ENCODE assay signal across 1 cellular context in the genomic region with DNA sequence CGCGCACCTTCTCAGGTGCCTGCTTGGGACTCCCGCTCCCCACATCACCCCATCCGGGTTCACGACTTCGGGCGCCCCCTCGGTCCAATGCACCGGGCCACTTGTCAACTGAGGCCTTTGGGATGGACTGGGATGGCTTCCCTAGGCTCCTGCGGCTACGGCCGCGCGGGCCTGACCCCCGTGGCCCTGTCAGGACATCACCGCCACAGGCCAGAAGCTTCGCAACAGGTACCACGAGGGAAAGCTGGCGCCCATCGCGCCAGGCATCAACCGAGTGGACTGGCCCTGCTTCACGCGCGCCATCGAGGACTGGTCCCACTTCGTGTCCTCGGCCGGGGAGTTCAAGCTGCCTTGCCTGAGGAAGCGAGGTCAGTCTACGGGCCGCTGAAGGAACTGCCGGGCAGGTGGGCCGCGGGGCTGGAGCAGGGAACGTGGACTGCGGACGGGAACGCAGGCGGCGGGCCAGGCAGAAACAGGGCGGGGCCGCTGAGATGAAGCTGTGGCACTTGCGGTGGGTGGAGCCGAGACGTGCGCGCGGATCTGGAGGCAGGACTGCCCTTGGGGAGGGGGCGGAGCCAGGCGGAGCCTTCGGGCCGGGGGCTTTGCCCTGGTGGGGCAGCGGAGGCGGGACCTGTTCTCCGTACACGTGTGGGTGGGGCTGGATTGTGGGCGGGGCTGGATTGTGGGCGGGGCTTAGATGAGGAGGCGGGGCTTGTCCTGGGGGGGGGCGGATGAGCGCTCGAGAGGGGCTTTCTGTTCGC.
A peak's percentile ranks its signal among the peaks of the same experiment; 100 is the strongest.
TF ChIP-seq lines count a peak whose summit lies in the region.

No MANE protein-coding gene starts in this region.

TF ChIP-seq in HEK293, 187 proteins besides CTCF, POLR2A, EP300 and RAD21 (continued from another document):
- TF ChIP-seq, protein P1, sequence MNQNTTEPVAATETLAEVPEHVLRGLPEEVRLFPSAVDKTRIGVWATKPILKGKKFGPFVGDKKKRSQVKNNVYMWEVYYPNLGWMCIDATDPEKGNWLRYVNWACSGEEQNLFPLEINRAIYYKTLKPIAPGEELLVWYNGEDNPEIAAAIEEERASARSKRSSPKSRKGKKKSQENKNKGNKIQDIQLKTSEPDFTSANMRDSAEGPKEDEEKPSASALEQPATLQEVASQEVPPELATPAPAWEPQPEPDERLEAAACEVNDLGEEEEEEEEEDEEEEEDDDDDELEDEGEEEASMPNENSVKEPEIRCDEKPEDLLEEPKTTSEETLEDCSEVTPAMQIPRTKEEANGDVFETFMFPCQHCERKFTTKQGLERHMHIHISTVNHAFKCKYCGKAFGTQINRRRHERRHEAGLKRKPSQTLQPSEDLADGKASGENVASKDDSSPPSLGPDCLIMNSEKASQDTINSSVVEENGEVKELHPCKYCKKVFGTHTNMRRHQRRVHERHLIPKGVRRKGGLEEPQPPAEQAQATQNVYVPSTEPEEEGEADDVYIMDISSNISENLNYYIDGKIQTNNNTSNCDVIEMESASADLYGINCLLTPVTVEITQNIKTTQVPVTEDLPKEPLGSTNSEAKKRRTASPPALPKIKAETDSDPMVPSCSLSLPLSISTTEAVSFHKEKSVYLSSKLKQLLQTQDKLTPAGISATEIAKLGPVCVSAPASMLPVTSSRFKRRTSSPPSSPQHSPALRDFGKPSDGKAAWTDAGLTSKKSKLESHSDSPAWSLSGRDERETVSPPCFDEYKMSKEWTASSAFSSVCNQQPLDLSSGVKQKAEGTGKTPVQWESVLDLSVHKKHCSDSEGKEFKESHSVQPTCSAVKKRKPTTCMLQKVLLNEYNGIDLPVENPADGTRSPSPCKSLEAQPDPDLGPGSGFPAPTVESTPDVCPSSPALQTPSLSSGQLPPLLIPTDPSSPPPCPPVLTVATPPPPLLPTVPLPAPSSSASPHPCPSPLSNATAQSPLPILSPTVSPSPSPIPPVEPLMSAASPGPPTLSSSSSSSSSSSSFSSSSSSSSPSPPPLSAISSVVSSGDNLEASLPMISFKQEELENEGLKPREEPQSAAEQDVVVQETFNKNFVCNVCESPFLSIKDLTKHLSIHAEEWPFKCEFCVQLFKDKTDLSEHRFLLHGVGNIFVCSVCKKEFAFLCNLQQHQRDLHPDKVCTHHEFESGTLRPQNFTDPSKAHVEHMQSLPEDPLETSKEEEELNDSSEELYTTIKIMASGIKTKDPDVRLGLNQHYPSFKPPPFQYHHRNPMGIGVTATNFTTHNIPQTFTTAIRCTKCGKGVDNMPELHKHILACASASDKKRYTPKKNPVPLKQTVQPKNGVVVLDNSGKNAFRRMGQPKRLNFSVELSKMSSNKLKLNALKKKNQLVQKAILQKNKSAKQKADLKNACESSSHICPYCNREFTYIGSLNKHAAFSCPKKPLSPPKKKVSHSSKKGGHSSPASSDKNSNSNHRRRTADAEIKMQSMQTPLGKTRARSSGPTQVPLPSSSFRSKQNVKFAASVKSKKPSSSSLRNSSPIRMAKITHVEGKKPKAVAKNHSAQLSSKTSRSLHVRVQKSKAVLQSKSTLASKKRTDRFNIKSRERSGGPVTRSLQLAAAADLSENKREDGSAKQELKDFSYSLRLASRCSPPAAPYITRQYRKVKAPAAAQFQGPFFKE (tag by site-specific recombination; IDR thresholded peaks at IDR 0.05; ENCODE audit: borderline replicate concordance): peak; percentile 90; the same call in 1 of the 2 replicates
- TF ChIP-seq, protein P2, sequence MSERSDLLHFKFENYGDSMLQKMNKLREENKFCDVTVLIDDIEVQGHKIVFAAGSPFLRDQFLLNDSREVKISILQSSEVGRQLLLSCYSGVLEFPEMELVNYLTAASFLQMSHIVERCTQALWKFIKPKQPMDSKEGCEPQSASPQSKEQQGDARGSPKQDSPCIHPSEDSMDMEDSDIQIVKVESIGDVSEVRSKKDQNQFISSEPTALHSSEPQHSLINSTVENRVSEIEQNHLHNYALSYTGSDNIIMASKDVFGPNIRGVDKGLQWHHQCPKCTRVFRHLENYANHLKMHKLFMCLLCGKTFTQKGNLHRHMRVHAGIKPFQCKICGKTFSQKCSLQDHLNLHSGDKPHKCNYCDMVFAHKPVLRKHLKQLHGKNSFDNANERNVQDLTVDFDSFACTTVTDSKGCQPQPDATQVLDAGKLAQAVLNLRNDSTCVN (tag by site-specific recombination; optimal IDR thresholded peaks at IDR 0.05): peak; percentile 48
- TF ChIP-seq SP3 (tag by site-specific recombination; IDR thresholded peaks at IDR 0.05) (peak; percentile 76), ZNF10 (tag by site-specific recombination; IDR thresholded peaks at IDR 0.05) (peak; percentile 79; the same call in 1 of the 2 replicates), SCRT2 (tag by site-specific recombination; IDR thresholded peaks at IDR 0.05) (peak; percentile 71; the same call in 1 of the 2 replicates), KLF16 (tag by site-specific recombination; IDR thresholded peaks at IDR 0.05) (peak; percentile 51; the same call in 1 of the 2 replicates), SP2 (tag by site-specific recombination; IDR thresholded peaks at IDR 0.05) (peak; percentile 83), EGR2 (tag by site-specific recombination; IDR thresholded peaks at IDR 0.05; ENCODE audit: low read depth) (peak; percentile 63), SP7 (tag by site-specific recombination; IDR thresholded peaks at IDR 0.05) (no peak), ZNF335 (tag by site-specific recombination; conservative IDR thresholded peaks at IDR 0.05) (peak; percentile 73), ZNF155 (tag by site-specific recombination; IDR thresholded peaks at IDR 0.05) (no peak), KLF9 (tag by site-specific recombination; IDR thresholded peaks at IDR 0.05; ENCODE audit: low read depth) (peak; percentile 80), KLF1 (tag by site-specific recombination; IDR thresholded peaks at IDR 0.05) (peak; percentile 71)
- TF ChIP-seq, protein P3, sequence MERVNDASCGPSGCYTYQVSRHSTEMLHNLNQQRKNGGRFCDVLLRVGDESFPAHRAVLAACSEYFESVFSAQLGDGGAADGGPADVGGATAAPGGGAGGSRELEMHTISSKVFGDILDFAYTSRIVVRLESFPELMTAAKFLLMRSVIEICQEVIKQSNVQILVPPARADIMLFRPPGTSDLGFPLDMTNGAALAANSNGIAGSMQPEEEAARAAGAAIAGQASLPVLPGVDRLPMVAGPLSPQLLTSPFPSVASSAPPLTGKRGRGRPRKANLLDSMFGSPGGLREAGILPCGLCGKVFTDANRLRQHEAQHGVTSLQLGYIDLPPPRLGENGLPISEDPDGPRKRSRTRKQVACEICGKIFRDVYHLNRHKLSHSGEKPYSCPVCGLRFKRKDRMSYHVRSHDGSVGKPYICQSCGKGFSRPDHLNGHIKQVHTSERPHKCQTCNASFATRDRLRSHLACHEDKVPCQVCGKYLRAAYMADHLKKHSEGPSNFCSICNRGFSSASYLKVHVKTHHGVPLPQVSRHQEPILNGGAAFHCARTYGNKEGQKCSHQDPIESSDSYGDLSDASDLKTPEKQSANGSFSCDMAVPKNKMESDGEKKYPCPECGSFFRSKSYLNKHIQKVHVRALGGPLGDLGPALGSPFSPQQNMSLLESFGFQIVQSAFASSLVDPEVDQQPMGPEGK (tag by site-specific recombination; IDR thresholded peaks at IDR 0.05): peak; percentile 73
- TF ChIP-seq, protein P4, sequence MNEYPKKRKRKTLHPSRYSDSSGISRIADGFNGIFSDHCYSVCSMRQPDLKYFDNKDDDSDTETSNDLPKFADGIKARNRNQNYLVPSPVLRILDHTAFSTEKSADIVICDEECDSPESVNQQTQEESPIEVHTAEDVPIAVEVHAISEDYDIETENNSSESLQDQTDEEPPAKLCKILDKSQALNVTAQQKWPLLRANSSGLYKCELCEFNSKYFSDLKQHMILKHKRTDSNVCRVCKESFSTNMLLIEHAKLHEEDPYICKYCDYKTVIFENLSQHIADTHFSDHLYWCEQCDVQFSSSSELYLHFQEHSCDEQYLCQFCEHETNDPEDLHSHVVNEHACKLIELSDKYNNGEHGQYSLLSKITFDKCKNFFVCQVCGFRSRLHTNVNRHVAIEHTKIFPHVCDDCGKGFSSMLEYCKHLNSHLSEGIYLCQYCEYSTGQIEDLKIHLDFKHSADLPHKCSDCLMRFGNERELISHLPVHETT (tag by site-specific recombination; IDR thresholded peaks at IDR 0.05): no peak
